In the genomic region with DNA sequence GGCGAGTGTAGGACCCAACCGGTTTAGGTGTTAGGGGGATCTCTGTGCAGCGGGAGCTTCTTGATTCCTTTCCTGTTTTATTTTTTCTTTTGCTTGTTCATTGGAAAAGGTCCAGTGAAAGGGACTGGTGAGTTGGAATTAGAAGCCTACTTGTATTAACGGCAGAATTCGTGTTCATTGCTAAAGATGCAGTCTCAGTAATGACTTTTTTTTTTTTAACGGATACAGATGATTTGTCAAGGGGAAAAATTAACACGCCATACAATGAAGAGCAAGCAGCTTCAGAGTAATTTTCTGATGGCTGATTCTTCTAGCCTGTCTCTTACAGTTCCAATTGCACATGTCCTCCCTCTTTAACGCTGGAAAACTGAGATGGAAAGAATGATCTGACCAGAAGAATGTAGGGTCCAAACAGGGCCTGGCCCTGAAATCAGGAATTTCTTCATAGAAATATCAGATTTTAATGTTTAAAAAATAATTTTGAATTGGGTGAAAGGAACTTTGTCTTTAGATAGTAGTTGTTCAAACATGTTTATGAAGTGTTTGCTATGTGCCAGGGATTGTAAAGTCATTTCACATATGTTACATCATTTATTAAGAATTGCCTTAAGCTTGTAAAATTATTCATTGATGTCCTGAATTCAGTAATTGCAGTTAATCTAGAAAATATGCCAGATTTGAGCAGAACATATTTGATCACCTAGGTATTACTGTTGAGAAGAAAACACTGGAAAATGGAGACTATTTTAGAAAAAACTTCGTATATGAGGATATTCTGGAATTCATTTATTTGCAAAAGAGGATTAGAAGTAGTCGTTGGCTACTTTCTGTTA, we compare ENCODE assay signal across 8 cellular contexts. TPM values are rescaled to one million over a fixed set of nuclear protein-coding genes. Genes with fewer than 3 reads are reported as not detected.
DNase-seq lines count a peak whose midpoint lies in the region; ATAC-seq and TF ChIP-seq lines count a peak whose summit lies in the region.

No MANE protein-coding gene starts in this region.

- peak overlapping the region; percentile 93 for H3K9ac ChIP-seq in SK-N-SH

- H3K9me3 ChIP-seq in SK-N-SH: no peaks in the 10 kb centered on the region
- H3K9me3 ChIP-seq in esophagus (ENCODE audit: control insufficient read depth in 2 of 2, insufficient read depth in 1 of 2, low read depth in 1 of 2, low read length in 1 of 2): no peaks in the 10 kb centered on the region
- H3K9me3 ChIP-seq in neuron (ENCODE audit: low read length): no peaks in the 10 kb centered on the region

- H3K4me3 ChIP-seq in SK-N-SH (ENCODE audit: low read depth in 2 of 2, low read length in 1 of 2) (peak overlapping the region; percentile 70 to 84), esophagus (ENCODE audit: low read depth in 1 of 2, low read length in 2 of 2) (peak overlapping the region; percentile 70 to 84), neuron (ENCODE audit: low read length) (peak overlapping the region; percentile 74)

- H3K9me2 ChIP-seq in SK-N-SH: no peaks in the 10 kb centered on the region

- no peak for ATAC-seq in activated CD4-positive, alpha-beta T cell treated with anti-CD3 and anti-CD28 coated beads for 36 hours
- ATAC-seq in GM21717 (IDR thresholded peaks at IDR 0.05; ENCODE audit: unreplicated experiment): no peak
- ATAC-seq in GM21529 (IDR thresholded peaks at IDR 0.05; ENCODE audit: unreplicated experiment): no peak

- 2% methylated on average over 10 of the region's 10 CpGs for WGBS in SK-N-SH (ENCODE audit: low lambda C conversion rate)
- WGBS in esophagus, 2 donors: 2% methylated on average over 10 of the region's 10 CpGs

- peaks cover 5% of the 10 kb centered on the region for H3K27me3 Mint-ChIP-seq in activated CD4-positive, alpha-beta T cell treated with anti-CD3 and anti-CD28 coated beads for 36 hours

- H3K27me3 ChIP-seq in SK-N-SH (ENCODE audit: insufficient read depth) (no peaks in the 10 kb centered on the region), esophagus (ENCODE audit: control insufficient read depth in 1 of 2, insufficient read depth in 2 of 2, low read length in 2 of 2) (no peaks in the 10 kb centered on the region), neuron (ENCODE audit: insufficient read depth, low read length) (no peaks in the 10 kb centered on the region)

- CTCF ChIA-PET in activated CD4-positive, alpha-beta T cell treated with anti-CD3 and anti-CD28 coated beads for 36 hours (lab: Charles Lee): interaction anchor here (0.6 to 1.7 kb wide), 6 partner anchors 9 to 547 kb away, joined by 3 to 8 read pairs (median 5); no protein-coding TSS in a partner anchor
- CTCF ChIA-PET in SK-N-SH (lab: Yijun Ruan, JAX): interaction anchor here (0.6 to 3.0 kb wide), 6 partner anchors 17 to 188 kb away, joined by 3 to 14 read pairs (median 3); no protein-coding TSS in a partner anchor

- peaks cover 58% of the 10 kb centered on the region for H3K79me2 ChIP-seq in SK-N-SH (ENCODE audit: insufficient read depth)

- POLR2A ChIA-PET in activated CD4-positive, alpha-beta T cell treated with anti-CD3 and anti-CD28 coated beads for 36 hours (lab: Charles Lee): interaction anchor here (0.8 to 1.2 kb wide), 2 partner anchors 15 to 207 kb away, joined by 3 to 14 read pairs; no protein-coding TSS in a partner anchor
- POLR2A ChIA-PET in SK-N-SH (lab: Yijun Ruan, JAX): interaction anchor here (1.1 to 1.2 kb wide), 3 partner anchors 9 to 159 kb away, joined by 4 to 5 read pairs (median 4); a partner anchor contains a TSS

- H3K9me3 Mint-ChIP-seq in activated CD4-positive, alpha-beta T cell treated with anti-CD3 and anti-CD28 coated beads for 36 hours (ENCODE audit: low read depth): no peaks in the 10 kb centered on the region

- intact Hi-C loops in activated CD4-positive, alpha-beta T cell treated with anti-CD3 and anti-CD28 coated beads for 36 hours (cut with DNase I, micrococcal nuclease): loop anchor here (1.0 to 10.0 kb wide), 4 partner anchors 7 to 444 kb away; a partner anchor contains a TSS

- H4K20me1 ChIP-seq in SK-N-SH (ENCODE audit: insufficient read depth): peaks cover 39% of the 10 kb centered on the region

- H3K4me2 ChIP-seq in SK-N-SH: peak overlapping the region; percentile 74

- DNase-seq in activated CD4-positive, alpha-beta T cell treated with anti-CD3 and anti-CD28 coated beads for 36 hours: no peak
- no peak for DNase-seq in activated CD4-positive, alpha-beta T cell treated with anti-CD3 and anti-CD28 coated beads, Interleukin-2, amount 50 U/mL, for 4 hours
- DNase-seq in SK-N-SH: no peak
- no peak for DNase-seq in activated effector memory CD4-positive, alpha-beta T cell treated with Interleukin-2 at 50 U/mL for 16 hours

- TF ChIP-seq RAD21 in SK-N-SH (IDR thresholded peaks at IDR 0.05; ENCODE audit: low read length): no peak

- H3K4me1 ChIP-seq in SK-N-SH (ENCODE audit: control insufficient read depth in 1 of 2, insufficient read depth in 2 of 2, low read depth in 1 of 2, low read length in 1 of 2) (peaks cover 10 to 11% of the 10 kb centered on the region in 2 experiments; a peak in 3 of 4 replicates), esophagus (ENCODE audit: control insufficient read depth in 2 of 2, insufficient read depth in 2 of 2, low read length in 1 of 2) (peaks cover 0 to 4% of the 10 kb centered on the region in 2 donors), neuron (ENCODE audit: insufficient read depth, low read length) (peaks cover 21% of the 10 kb centered on the region)

- H3K27ac Mint-ChIP-seq in activated CD4-positive, alpha-beta T cell treated with anti-CD3 and anti-CD28 coated beads for 36 hours: peak overlapping the region; percentile 92

- no peak for TF ChIP-seq EP300 in SK-N-SH (IDR thresholded peaks at IDR 0.05; ENCODE audit: borderline replicate concordance in 1 of 2, low read depth in 1 of 2, low read length in 1 of 2)

- peak overlapping the region; percentile 84 for H3K4me3 Mint-ChIP-seq in activated CD4-positive, alpha-beta T cell treated with anti-CD3 and anti-CD28 coated beads for 36 hours

- H2AFZ ChIP-seq in SK-N-SH (ENCODE audit: low read depth) (no peak overlapping the region), neuron (ENCODE audit: low read depth, low read length) (no peak overlapping the region)

- peaks cover 37% of the 10 kb centered on the region for H3K4me1 Mint-ChIP-seq in activated CD4-positive, alpha-beta T cell treated with anti-CD3 and anti-CD28 coated beads for 36 hours

- no peak for TF ChIP-seq CTCF in SK-N-SH (IDR thresholded peaks at IDR 0.05)

- H3K36me3 ChIP-seq in SK-N-SH (replicated peaks in 1 of 2; ENCODE audit: control insufficient read depth in 1 of 2, insufficient read depth in 2 of 2, low read length in 1 of 2) (no peaks in the 10 kb centered on the region), esophagus (ENCODE audit: control insufficient read depth in 2 of 2, insufficient read depth in 2 of 2, low read length in 1 of 2) (peaks cover 0 to 2% of the 10 kb centered on the region in 2 donors), neuron (ENCODE audit: insufficient read depth, low read length) (no peaks in the 10 kb centered on the region)

- H3K36me3 Mint-ChIP-seq in activated CD4-positive, alpha-beta T cell treated with anti-CD3 and anti-CD28 coated beads for 36 hours (ENCODE audit: low read depth): peaks cover 5% of the 10 kb centered on the region

- H3K27ac ChIP-seq in SK-N-SH (ENCODE audit: low read depth in 2 of 2, low read length in 1 of 2): peak overlapping the region; percentile 90 to 97
- H3K27ac ChIP-seq in esophagus (ENCODE audit: low read depth in 2 of 2, low read length in 1 of 2): peak overlapping the region; percentile 97 to 100

- H3F3A ChIP-seq in SK-N-SH (replicated peaks; ENCODE audit: insufficient read depth): peaks cover 20% of the 10 kb centered on the region

TF ChIP-seq in SK-N-SH, 30 proteins besides CTCF, POLR2A, EP300 and RAD21:
- TF ChIP-seq NRF1 (IDR thresholded peaks at IDR 0.05; ENCODE audit: low read depth, low read length) (no peak), MXI1 (IDR thresholded peaks at IDR 0.05; ENCODE audit: low read depth, low read length) (no peak), CHD2 (IDR thresholded peaks at IDR 0.05; ENCODE audit: low read length, partially characterized antibody) (no peak)

RNA-seq across cellular contexts. Expression of a gene that starts 1.4 kb away (rescaled TPM):
- total RNA-seq in activated CD4-positive, alpha-beta T cell treated with anti-CD3 and anti-CD28 coated beads for 36 hours: 10 to 100 TPM; 27.3 to 28.1 TPM
- polyA plus RNA-seq in SK-N-SH (2012; rRNA removed) (16.9 and 23.0 TPM in 2 replicates), esophagus (10 to 100 TPM; 14.5 to 24.1 TPM)
- 29.8 and 32.6 TPM in 2 replicates for polyA plus RNA-seq in SK-N-SH (2012; cell fraction: cytosol; rRNA removed)
- 7.9 and 16.8 TPM in 2 replicates for polyA plus RNA-seq in SK-N-SH (2012; cell fraction: nucleus; rRNA removed)

RNA-seq across cellular contexts. Expression of a gene that starts 48.9 kb away (rescaled TPM):
- 10 to 100 TPM; 31.4 to 40.0 TPM for total RNA-seq in activated CD4-positive, alpha-beta T cell treated with anti-CD3 and anti-CD28 coated beads for 36 hours
- polyA plus RNA-seq in SK-N-SH (2012; rRNA removed) (6.7 and 7.0 TPM in 2 replicates), esophagus (10 to 100 TPM in 1 of 2 donors, 1 to 10 TPM in 1; 9.5 to 19.6 TPM)
- 11.1 and 20.0 TPM in 2 replicates for polyA plus RNA-seq in SK-N-SH (2012; cell fraction: cytosol; rRNA removed)
- polyA plus RNA-seq in SK-N-SH (2012; cell fraction: nucleus; rRNA removed): 4.6 and 7.8 TPM in 2 replicates
